29 cellular contexts compared by ENCODE assay signal in genomic region chr1:19034721-19035120, GRCh38.
DNase-seq lines count a peak whose midpoint lies in the region; ATAC-seq, FAIRE-seq and TF ChIP-seq lines count a peak whose summit lies in the region.
"Had no signal": no experiment of that assay in that cellular context is flagged by ENCODE, and none has a peak within 500 bp of the region (broad histone marks: within the 10 kb centered on the region; RNA-seq: fewer than 3 reads in every experiment).

No MANE protein-coding gene starts in this region.

- no peak overlapping the region for H4K8ac ChIP-seq in trophoblast cell (ENCODE audit: low read depth, low read length)

- peak overlapping the region; percentile 56 for H3K4me2 ChIP-seq in mammary epithelial cell (ENCODE audit: insufficient read depth, low read depth, low read length)
- H3K4me2 ChIP-seq in trophoblast cell (ENCODE audit: low read length): no peak overlapping the region
- H3K4me2 ChIP-seq: A549 had no signal

- H2AFZ ChIP-seq in mammary epithelial cell (ENCODE audit: low read depth, low read length) (peak overlapping the region; percentile 36), trophoblast cell (ENCODE audit: insufficient read depth, low read length, poor library complexity) (no peak overlapping the region)

- peak overlapping the region; percentile 1 for H2BK120ac ChIP-seq in trophoblast cell (ENCODE audit: insufficient read depth, low read length, poor library complexity)

- 83% methylated on average over 9 of the region's 10 CpGs for WGBS in mammary epithelial cell (ENCODE audit: low coverage, missing lambda C conversion rate)
- WGBS in trophoblast cell (ENCODE audit: extremely low coverage, insufficient coverage, insufficient read length): no CpG with 5 or more reads among the region's 10 CpGs

- H3K4me1 ChIP-seq in HUES6 (ENCODE audit: control insufficient read depth, insufficient read depth, low read length): peaks cover 17% of the 10 kb centered on the region; the same call in 1 of the 2 replicates
- H3K4me1 ChIP-seq in mammary epithelial cell (ENCODE audit: insufficient read depth, low read length): peaks cover 20% of the 10 kb centered on the region
- H3K4me1 ChIP-seq in trophoblast cell (ENCODE audit: control insufficient read depth in 1 of 2, insufficient read depth in 2 of 2, low read length in 2 of 2): peaks cover 10 to 18% of the 10 kb centered on the region in 2 experiments
- H3K4me1 ChIP-seq: Peyer's patch had no signal

- no peak for ATAC-seq in GM19455 (IDR thresholded peaks at IDR 0.05; ENCODE audit: unreplicated experiment)
- ATAC-seq: activated naive CD8-positive, alpha-beta T cell treated with anti-CD3 and anti-CD28 coated beads, Interleukin-2, amount 50 U/mL, for 24 hours; CD8-positive, alpha-beta T cell had no signal

- H3K4me3 ChIP-seq in HUES6 (ENCODE audit: low read depth, low read length) (no peak overlapping the region), mammary epithelial cell (replicated peaks in 1 of 3; ENCODE audit: insufficient read depth in 1 of 3, low read depth in 2 of 3, low read length in 3 of 3) (no peak overlapping the region), trophoblast cell (ENCODE audit: low read depth, low read length) (no peak overlapping the region)
- H3K4me3 ChIP-seq: A549, Peyer's patch had no signal

- H3K27me3 ChIP-seq in HUES6 (ENCODE audit: control insufficient read depth, insufficient read depth, low read length): no peaks in the 10 kb centered on the region
- no peaks in the 10 kb centered on the region for H3K27me3 ChIP-seq in mammary epithelial cell (ENCODE audit: insufficient read depth, low read length)
- H3K27me3 ChIP-seq in trophoblast cell (ENCODE audit: insufficient read depth, low read length): no peaks in the 10 kb centered on the region
- H3K27me3 ChIP-seq: Peyer's patch had no signal

- H4K20me1 ChIP-seq in mammary epithelial cell (ENCODE audit: insufficient read depth, low read length): no peaks in the 10 kb centered on the region

- peaks cover 3% of the 10 kb centered on the region for H3K79me1 ChIP-seq in trophoblast cell (ENCODE audit: low read length)

- H3K4ac ChIP-seq in trophoblast cell (ENCODE audit: low read depth, low read length): no peak overlapping the region

- H3K9ac ChIP-seq in HUES6 (ENCODE audit: low read length): peak overlapping the region; percentile 45
- H3K9ac ChIP-seq in mammary epithelial cell (ENCODE audit: insufficient read depth, low read length): no peak overlapping the region
- no peak overlapping the region for H3K9ac ChIP-seq in trophoblast cell (ENCODE audit: low read length)

- peak overlapping the region; percentile 59 for H2BK12ac ChIP-seq in trophoblast cell (ENCODE audit: low read length)

- H3K9me3 ChIP-seq in HUES6 (ENCODE audit: control insufficient read depth, insufficient read depth, low read depth, low read length): no peaks in the 10 kb centered on the region
- H3K9me3 ChIP-seq in mammary epithelial cell (replicated peaks; ENCODE audit: insufficient read depth, low read length): no peaks in the 10 kb centered on the region
- H3K9me3 ChIP-seq in trophoblast cell (ENCODE audit: insufficient read depth, low read depth, low read length): no peaks in the 10 kb centered on the region
- H3K9me3 ChIP-seq: A549, Peyer's patch had no signal

- in situ Hi-C loops in mammary epithelial cell (cut with MboI; ENCODE audit: low sequenced_read_pairs in 2 of 2): no loop called here

- peak overlapping the region; percentile 39 for H4K91ac ChIP-seq in trophoblast cell (ENCODE audit: low read depth, low read length)

- H2BK5ac ChIP-seq in trophoblast cell (ENCODE audit: low read depth, low read length, poor library complexity): peak overlapping the region; percentile 1

- H3K27ac ChIP-seq in HUES6 (ENCODE audit: low read depth, low read length): peak overlapping the region; percentile 21; the same call in 1 of the 2 replicates
- H3K27ac ChIP-seq in mammary epithelial cell (ENCODE audit: insufficient read depth, low read depth, low read length): peak overlapping the region; percentile 63
- H3K27ac ChIP-seq in trophoblast cell (ENCODE audit: low read depth, low read length): no peak overlapping the region
- H3K27ac ChIP-seq: HL-60, Peyer's patch, WERI-Rb-1 had no signal

- no peak overlapping the region for H3K18ac ChIP-seq in trophoblast cell (ENCODE audit: low read length)

- H4K12ac ChIP-seq in trophoblast cell (ENCODE audit: low read depth, low read length): no peak overlapping the region

- BruUV-seq in mammary epithelial cell (replicated peaks; lab: Mats Ljungman, UMichigan): no TSS peak

- no peaks in the 10 kb centered on the region for H3K79me2 ChIP-seq in mammary epithelial cell (ENCODE audit: insufficient read depth, low read length)
- H3K79me2 ChIP-seq in trophoblast cell (ENCODE audit: control insufficient read depth, insufficient read depth, low read length, poor library complexity): no peaks in the 10 kb centered on the region

- no peak for FAIRE-seq in GM19239 (lab: Jason Lieb, UNC)
- FAIRE-seq: A549, frontal cortex had no signal

- CTCF ChIA-PET in mammary epithelial cell (lab: Charles Lee; ENCODE audit: low non-redundant PET): interaction anchor here (0.6 kb wide), 1 partner anchor 128 kb away, joined by 7 read pairs; no protein-coding TSS in a partner anchor

- no peaks in the 10 kb centered on the region for H3K36me3 ChIP-seq in HUES6 (ENCODE audit: control insufficient read depth, insufficient read depth, low read length)
- no peaks in the 10 kb centered on the region for H3K36me3 ChIP-seq in mammary epithelial cell (ENCODE audit: insufficient read depth, low read length)
- H3K36me3 ChIP-seq in trophoblast cell (ENCODE audit: control insufficient read depth in 1 of 2, insufficient read depth in 2 of 2, low read length in 2 of 2): no peaks in the 10 kb centered on the region
- H3K36me3 ChIP-seq: Peyer's patch, WERI-Rb-1 had no signal

- TF ChIP-seq CTCF in mammary epithelial cell (conservative IDR thresholded peaks at IDR 0.05 in 1 of 2, IDR thresholded peaks at IDR 0.05 in 1 of 2; ENCODE audit: extremely low read depth in 1 of 2, insufficient read depth in 1 of 2, low read depth in 1 of 2, low read length in 2 of 2): no peak

- no peak overlapping the region for H3K23ac ChIP-seq in trophoblast cell (ENCODE audit: low read length)

- intact Hi-C loops in mammary epithelial cell (cut with micrococcal nuclease): loop anchor here (1.0 kb wide), 4 partner anchors 23 to 84 kb away; no protein-coding TSS in a partner anchor

- dilution Hi-C loops in mammary epithelial cell (cut with HindIII; ENCODE audit: low sequenced_read_pairs): loop anchor here (5.0 kb wide), 2 partner anchors 32 to 83 kb away; no protein-coding TSS in a partner anchor

- peak; percentile 8 for DNase-seq in AG20443 (ENCODE audit: low spot score)
- DNase-seq in mammary epithelial cell: no peak
- DNase-seq in trophoblast cell: no peak
- DNase-seq in NCI-H774 (lab: John Stamatoyannopoulos, UW): no peak
- no peak for DNase-seq in GM19239 (ENCODE audit: insufficient read length, low spot score)
- no peak for DNase-seq in activated CD4-positive, alpha-beta T cell treated with anti-CD3 and anti-CD28 coated beads, Interleukin-2, amount 50 U/mL, for 48 hours
- DNase-seq: activated CD4-positive, alpha-beta T cell treated with anti-CD3 and anti-CD28 coated beads for 48 hours; activated naive CD8-positive, alpha-beta T cell treated with anti-CD3 and anti-CD28 coated beads, Interleukin-2, amount 50 U/mL, for 24 hours; caudate nucleus; CD8-positive, alpha-beta T cell; DMS 273 treated with DMSO at 0.1 percent for 48 hours; HCEC 1CT; Karpas-422; midbrain; naive B cell; NCI-H1417 treated with DMSO at 0.1 percent for 48 hours; NCI-H2081 treated with DMSO at 0.1 percent for 48 hours; NCI-H345; NCI-H69; SIG-M5; stimulated activated naive CD4-positive, alpha-beta T cell; T-helper 9 cell; WERI-Rb-1 had no signal

- H2AK5ac ChIP-seq in trophoblast cell (ENCODE audit: low read length): peak overlapping the region; percentile 27

- peak overlapping the region; percentile 37 for H3K14ac ChIP-seq in trophoblast cell (ENCODE audit: low read length)
